ENCODE assay signal across 29 cellular contexts in genomic region chr11:45108070-45109064, GRCh38. TPM values are rescaled to one million over a fixed set of nuclear protein-coding genes. Genes with fewer than 3 reads are reported as not detected.
A peak's percentile ranks its signal among the peaks of the same experiment; 100 is the strongest.
DNase-seq lines count a peak whose midpoint lies in the region; ATAC-seq and TF ChIP-seq lines count a peak whose summit lies in the region.
"Had no signal": no experiment of that assay in that cellular context is flagged by ENCODE, and none has a peak within 500 bp of the region (broad histone marks: within the 10 kb centered on the region; RNA-seq: fewer than 3 reads in every experiment).

No MANE protein-coding gene starts in this region.

- no peak for TF ChIP-seq CTCF in RWPE2 (IDR thresholded peaks at IDR 0.05; ENCODE audit: poor library complexity, severe bottlenecking)
- TF ChIP-seq CTCF in hepatocyte (IDR thresholded peaks at IDR 0.05; ENCODE audit: poor library complexity): no peak
- no peak for TF ChIP-seq CTCF in stomach (IDR thresholded peaks at IDR 0.05)

- WGBS in hepatocyte (ENCODE audit: low lambda C conversion rate, missing lambda C conversion rate): 71% methylated on average over 14 of the region's 14 CpGs
- 63 to 67% (median 67%) methylated on average over 14 of the region's 14 CpGs for WGBS in stomach, 5 donors

- no peak overlapping the region for H3K27ac ChIP-seq in RWPE2 (ENCODE audit: poor library complexity, severe bottlenecking)
- peak overlapping the region; percentile 53 for H3K27ac ChIP-seq in hepatocyte
- H3K27ac ChIP-seq in stomach: no peak overlapping the region
- H3K27ac ChIP-seq: 22Rv1, neutrophil, prostate gland, suprapubic skin, vagina had no signal

- H2AFZ ChIP-seq in hepatocyte: no peak overlapping the region
- H2AFZ ChIP-seq: GM23338 had no signal

- H3K79me2 ChIP-seq in hepatocyte: no peaks in the 10 kb centered on the region

- no peaks in the 10 kb centered on the region for H4K20me1 ChIP-seq in hepatocyte (ENCODE audit: insufficient read depth, poor library complexity, severe bottlenecking)

- H3K4me1 ChIP-seq in RWPE2 (ENCODE audit: insufficient read depth, poor library complexity, severe bottlenecking): peaks cover 5% of the 10 kb centered on the region
- H3K4me1 ChIP-seq in hepatocyte (ENCODE audit: insufficient read depth): peaks cover 17% of the 10 kb centered on the region
- H3K4me1 ChIP-seq in stomach: peaks cover 0 to under 1% (median 0%) of the 10 kb centered on the region in 4 donors
- H3K4me1 ChIP-seq: prostate gland, vagina had no signal

- no peak for TF ChIP-seq POLR2A in stomach (IDR thresholded peaks at IDR 0.05)

- DNase-seq in NCI-H1417 (lab: John Stamatoyannopoulos, UW): peak in 2 of 3 experiments; percentile 26 to 57
- no peak for DNase-seq in NCI-H1417 treated with DMSO at 0.1 percent for 48 hours (lab: John Stamatoyannopoulos, UW)
- no peak for DNase-seq in RWPE2 (ENCODE audit: low spot score)
- DNase-seq in hepatocyte (ENCODE audit: low spot score): peak; percentile 48
- peak; percentile 52 for DNase-seq in posterior vena cava (ENCODE audit: low spot score)
- DNase-seq in NCI-H345 treated with DMSO at 0.1 percent for 48 hours (lab: John Stamatoyannopoulos, UW; ENCODE audit: unreplicated experiment): no peak
- no peak for DNase-seq in stomach
- DNase-seq: activated gamma-delta T cell treated with Interleukin-2 at 50 U/mL for 16 hours; activated T-cell treated with anti-CD3 and anti-CD28 coated beads, Interleukin-2, amount 50 U/mL, for 1 hour; CD4-positive, CD25-positive, alpha-beta regulatory T cell; cerebellar nuclear complex; head of caudate nucleus; Karpas-422; MV-4-11; NCI-H1694; NCI-H2171; NCI-H526 treated with DMSO at 0.1 percent for 48 hours; stimulated activated CD4-positive, alpha-beta T cell treated with anti-CD3 and anti-CD28 coated beads, Interleukin-4, amount 100 ng/mL, for 4 hours had no signal

- H3K36me3 ChIP-seq in RWPE2 (ENCODE audit: low read depth) (no peaks in the 10 kb centered on the region), hepatocyte (replicated peaks; ENCODE audit: insufficient read depth, low read depth) (no peaks in the 10 kb centered on the region), stomach (no peaks in the 10 kb centered on the region)
- H3K36me3 ChIP-seq: neutrophil, prostate gland, suprapubic skin, vagina had no signal

- no peak overlapping the region for H3K4me3 ChIP-seq in RWPE2 (ENCODE audit: severe bottlenecking)
- H3K4me3 ChIP-seq in hepatocyte: no peak overlapping the region
- no peak overlapping the region for H3K4me3 ChIP-seq in stomach
- H3K4me3 ChIP-seq: GM23338, prostate gland, suprapubic skin, vagina had no signal

- no peak overlapping the region for H3K4me2 ChIP-seq in hepatocyte
- H3K4me2 ChIP-seq: GM23338 had no signal

- no peaks in the 10 kb centered on the region for H3K9me3 ChIP-seq in RWPE2 (ENCODE audit: severe bottlenecking)
- no peaks in the 10 kb centered on the region for H3K9me3 ChIP-seq in hepatocyte (ENCODE audit: low read depth)
- H3K9me3 ChIP-seq in stomach: no peaks in the 10 kb centered on the region
- H3K9me3 ChIP-seq: neutrophil, prostate gland, suprapubic skin, vagina had no signal

- peak; percentile 71 for ATAC-seq in RWPE2 (ENCODE audit: low read depth)
- ATAC-seq in HG02870 (IDR thresholded peaks at IDR 0.05; ENCODE audit: unreplicated experiment): no peak
- ATAC-seq: activated CD4-positive, CD25-positive, alpha-beta regulatory T cell treated with anti-CD3 and anti-CD28 coated beads, Interleukin-2, amount 50 U/mL, for 24 hours; GM23338; HepG2; sciatic nerve; stimulated activated memory B cell treated with anti-CD40 and anti-IgM and Interleukin-4, amounts not matched to agents 10 μg/mL and 1 μg/mL and 100 μg/mL, for 72 hours had no signal

- no peaks in the 10 kb centered on the region for H3K9me2 ChIP-seq in hepatocyte (replicated peaks; ENCODE audit: insufficient read depth)

- TF ChIP-seq EP300 in stomach (IDR thresholded peaks at IDR 0.05): no peak

- H3K27me3 ChIP-seq in RWPE2 (ENCODE audit: insufficient read depth, poor library complexity, severe bottlenecking): no peaks in the 10 kb centered on the region
- H3K27me3 ChIP-seq in hepatocyte: no peaks in the 10 kb centered on the region
- peaks cover 0 to 23% (median 0%) of the 10 kb centered on the region in 3 donors for H3K27me3 ChIP-seq in stomach
- H3K27me3 ChIP-seq: vagina had no signal

- intact Hi-C loops in posterior vena cava (cut with DNase I): loop anchor here (5.0 kb wide), 2 partner anchors 184 to 224 kb away; no protein-coding TSS in a partner anchor
- intact Hi-C loops in stomach (cut with DNase I; ENCODE audit: low total_unique reads): loop anchor here (5.0 kb wide), 2 partner anchors 181 to 184 kb away; no protein-coding TSS in a partner anchor

RNA-seq across cellular contexts. Expression of gene PRDM11, which starts 38.1 kb away (rescaled TPM):
- total RNA-seq in hepatocyte: 15.0 and 25.0 TPM in 2 replicates
- polyA plus RNA-seq in hepatocyte: 8.8 and 11.2 TPM in 2 replicates
- total RNA-seq in posterior vena cava: 10 to 100 TPM; 21.1 to 24.5 TPM
- 100 to 1,000 TPM in 1 of 5 donors, 10 to 100 TPM in 3, 1 to 10 TPM in 1; 4.5 to 139 (median 14.2) TPM for total RNA-seq in stomach
- polyA plus RNA-seq in stomach: 1 to 10 TPM; 1.2 to 3.5 (median 2.6) TPM

Comparison
In these comparisons a context has a peak if more than half of its experiments do, and no peak if none do; other contexts are left out.
1. DNase-seq: peak in NCI-H1417 (2 of 3), hepatocyte (single experiment) and posterior vena cava (single experiment); none in NCI-H1417 treated with DMSO at 0.1 percent for 48 hours (single experiment), RWPE2 (single experiment), NCI-H345 treated with DMSO at 0.1 percent for 48 hours (single experiment) and stomach (single experiment).